In genomic region chr6:55003726-55004415, GRCh38 we compare ENCODE assay signal across 19 cellular contexts.
DNase-seq lines count a peak whose midpoint lies in the region; ATAC-seq and TF ChIP-seq lines count a peak whose summit lies in the region.
"Had no signal": no experiment of that assay in that cellular context is flagged by ENCODE, and none has a peak within 500 bp of the region (broad histone marks: within the 10 kb centered on the region; RNA-seq: fewer than 3 reads in every experiment).

No MANE protein-coding gene starts in this region.

- peaks cover 10% of the 10 kb centered on the region for H3K9me3 ChIP-seq in left ventricle myocardium inferior (replicated peaks)
- H3K9me3 ChIP-seq: A549 had no signal

- no peak for DNase-seq in Right ventricle myocardium inferior (ENCODE audit: missing footprints)
- DNase-seq in cardiac septum (ENCODE audit: low spot score), result no peak
- DNase-seq in left ventricle myocardium inferior, result no peak
- DNase-seq in inferior parietal cortex (ENCODE audit: extremely low spot score), result peak; percentile 8
- DNase-seq in NAMALWA (ENCODE audit: low spot score), result no peak
- no peak for DNase-seq in SW480 (ENCODE audit: low spot score)
- DNase-seq: AML-193; CD4-positive, alpha-beta T cell; DMS79 treated with DMSO at 0.1 percent for 48 hours; GF-D8; GOT3; H7; HFFc6; IMR-90 had no signal

- TF ChIP-seq CTCF in left ventricle myocardium inferior (IDR thresholded peaks at IDR 0.05; ENCODE audit: borderline replicate concordance), result no peak

- H3K36me3 ChIP-seq in left ventricle myocardium inferior, result no peaks in the 10 kb centered on the region

- ATAC-seq in Right ventricle myocardium inferior (peak; percentile 75), GM19397 (IDR thresholded peaks at IDR 0.05; ENCODE audit: unreplicated experiment) (no peak)
- ATAC-seq: A549, HCT116 had no signal

- intact Hi-C loops in Right ventricle myocardium inferior (cut with DNase I) (no loop called here), cardiac septum (cut with DNase I) (no loop called here), left ventricle myocardium inferior (cut with micrococcal nuclease) (no loop called here)

- H3K27ac ChIP-seq in left ventricle myocardium inferior (replicated peaks), result peak overlapping the region; percentile 62
- H3K27ac ChIP-seq: 22Rv1, A549, C4-2B had no signal

- H3K4me1 ChIP-seq in left ventricle myocardium inferior, result peaks cover 12% of the 10 kb centered on the region
- H3K4me1 ChIP-seq: A549 had no signal

- no peak overlapping the region for H3K4me3 ChIP-seq in left ventricle myocardium inferior
- H3K4me3 ChIP-seq: A549 had no signal

- H3K27me3 ChIP-seq in left ventricle myocardium inferior (ENCODE audit: low read depth), result no peaks in the 10 kb centered on the region
